Comparison of ENCODE assay signal across 8 cellular contexts in genomic region chr20:8854566-8854965, GRCh38.
DNase-seq lines count a peak whose midpoint lies in the region; ATAC-seq and TF ChIP-seq lines count a peak whose summit lies in the region.

No MANE protein-coding gene starts in this region.

- no TSS peak for BruUV-seq in PC-3 (replicated peaks; lab: Mats Ljungman, UMichigan)

- POLR2A ChIA-PET in PC-3 (lab: Charles Lee; ENCODE audit: unreplicated experiment) (no interaction called here), HEK293T (lab: Yijun Ruan, JAX) (no interaction called here)

- H3K9me3 ChIP-seq in PC-3 (ENCODE audit: low read length) (no peaks in the 10 kb centered on the region), esophagus (ENCODE audit: control insufficient read depth in 2 of 2, insufficient read depth in 1 of 2, low read depth in 1 of 2, low read length in 1 of 2) (no peaks in the 10 kb centered on the region), lower lobe of right lung (no peaks in the 10 kb centered on the region), tibial artery (no peaks in the 10 kb centered on the region)

- TF ChIP-seq CTCF in PC-3 (conservative IDR thresholded peaks at IDR 0.05; ENCODE audit: low read depth, low read length) = no peak
- TF ChIP-seq CTCF in lower lobe of right lung (IDR thresholded peaks at IDR 0.05) = no peak
- no peak for TF ChIP-seq CTCF in tibial artery (IDR thresholded peaks at IDR 0.05)
- no peak for TF ChIP-seq CTCF in CD14-positive monocyte (IDR thresholded peaks at IDR 0.05)

- H3K36me3 Mint-ChIP-seq in CD14-positive monocyte = peaks cover 0 to 2% of the 10 kb centered on the region in 2 donors

- intact Hi-C loops in PC-3 (cut with micrococcal nuclease) (loop anchor here (1.0 to 10.0 kb wide), 3 partner anchors 97 to 440 kb away; no protein-coding TSS in a partner anchor), lower lobe of right lung (cut with DNase I) (no loop called here), tibial artery (cut with DNase I; ENCODE audit: low total_unique reads) (loop anchor here (2.0 to 10.0 kb wide), 3 partner anchors 210 to 538 kb away; partner anchors contain the start of gene PLCB4), CD14-positive monocyte (cut with micrococcal nuclease) (no loop called here)

- no peak overlapping the region for H3K4me3 Mint-ChIP-seq in CD14-positive monocyte

- no peak overlapping the region for H3K9ac ChIP-seq in PC-3 (ENCODE audit: low read length)

- H3K27me3 ChIP-seq in PC-3 (ENCODE audit: low read length) (no peaks in the 10 kb centered on the region), esophagus (ENCODE audit: control insufficient read depth in 1 of 2, insufficient read depth in 2 of 2, low read length in 2 of 2) (no peaks in the 10 kb centered on the region), lower lobe of right lung (ENCODE audit: low read depth) (no peaks in the 10 kb centered on the region), tibial artery (no peaks in the 10 kb centered on the region)

- H3K27me3 Mint-ChIP-seq in CD14-positive monocyte (ENCODE audit: low read depth in 3 of 3) = no peaks in the 10 kb centered on the region

- H3K4me3 ChIP-seq in PC-3 (ENCODE audit: low read length) (no peak overlapping the region), esophagus (ENCODE audit: low read depth in 1 of 2, low read length in 2 of 2) (no peak overlapping the region), lower lobe of right lung (peak overlapping the region; percentile 12), tibial artery (peak overlapping the region; percentile 5 to 24)

- H3K4me1 Mint-ChIP-seq in CD14-positive monocyte = no peaks in the 10 kb centered on the region

- ATAC-seq in PC-3 = no peak
- peak; percentile 66 to 67 for ATAC-seq in lower lobe of right lung
- ATAC-seq in GM18873 (IDR thresholded peaks at IDR 0.05; ENCODE audit: low FRiP score, unreplicated experiment) = no peak
- no peak for ATAC-seq in GM19467 (IDR thresholded peaks at IDR 0.05; ENCODE audit: unreplicated experiment)

- no peak overlapping the region for H3K4me2 ChIP-seq in PC-3 (ENCODE audit: low read length)

- DNase-seq in PC-3 = no peak
- DNase-seq in lower lobe of right lung = peak; percentile 43
- peak; percentile 34 to 67 for DNase-seq in tibial artery
- DNase-seq in CD14-positive monocyte (ENCODE audit: low spot score) = no peak
- DNase-seq in HEK293T (ENCODE audit: extremely low spot score) = no peak

- no peaks in the 10 kb centered on the region for H3K9me2 ChIP-seq in PC-3 (replicated peaks; ENCODE audit: low read length)

- H4K20me1 ChIP-seq in PC-3 (ENCODE audit: low read length) = no peaks in the 10 kb centered on the region

- peak overlapping the region; percentile 43; the same call in 1 of the 2 replicates for H2AFZ ChIP-seq in PC-3 (ENCODE audit: low read length)

- H3K4me1 ChIP-seq in PC-3 (ENCODE audit: insufficient read depth, low read length) (peaks cover 29% of the 10 kb centered on the region), esophagus (ENCODE audit: control insufficient read depth in 2 of 2, insufficient read depth in 2 of 2, low read length in 1 of 2) (no peaks in the 10 kb centered on the region), lower lobe of right lung (peaks cover 18% of the 10 kb centered on the region), tibial artery (peaks cover 0 to 45% (median 14%) of the 10 kb centered on the region in 4 donors)

- CTCF ChIA-PET in PC-3 (lab: Charles Lee) (interaction anchor here (0.9 to 1.6 kb wide), 3 partner anchors 64 to 440 kb away, joined by 4 to 12 read pairs (median 10); no protein-coding TSS in a partner anchor), HEK293T (lab: Yijun Ruan, JAX) (interaction anchor here (0.8 to 2.2 kb wide), 4 partner anchors 14 to 539 kb away, joined by 3 to 6 read pairs (median 4); no protein-coding TSS in a partner anchor)

- H3K27ac ChIP-seq in PC-3 (ENCODE audit: low read length) = no peak overlapping the region
- H3K27ac ChIP-seq in esophagus (ENCODE audit: low read depth in 2 of 2, low read length in 1 of 2) = peak overlapping the region; percentile 41 to 42
- peak overlapping the region; percentile 66 for H3K27ac ChIP-seq in lower lobe of right lung
- H3K27ac ChIP-seq in tibial artery = peak overlapping the region; percentile 52 to 66

- H3K9me3 Mint-ChIP-seq in CD14-positive monocyte = no peaks in the 10 kb centered on the region

- whole genome bisulfite sequencing in esophagus, 2 donors = 52 to 62% methylated on average over 12 of the region's 12 CpGs

- no peaks in the 10 kb centered on the region for H3K79me2 ChIP-seq in PC-3 (ENCODE audit: low read length)

- no peaks in the 10 kb centered on the region for H3F3A ChIP-seq in PC-3 (ENCODE audit: low read length, unreplicated experiment)

- H3K36me3 ChIP-seq in PC-3 (ENCODE audit: low read depth, low read length) = no peaks in the 10 kb centered on the region
- no peaks in the 10 kb centered on the region for H3K36me3 ChIP-seq in esophagus (ENCODE audit: control insufficient read depth in 2 of 2, insufficient read depth in 2 of 2, low read length in 1 of 2)
- no peaks in the 10 kb centered on the region for H3K36me3 ChIP-seq in lower lobe of right lung
- no peaks in the 10 kb centered on the region for H3K36me3 ChIP-seq in tibial artery

- H3K27ac Mint-ChIP-seq in CD14-positive monocyte = no peak overlapping the region

TF ChIP-seq in HEK293T, 16 proteins besides CTCF, POLR2A, EP300 and RAD21:
- TF ChIP-seq ARNT (IDR thresholded peaks at IDR 0.05) (no peak), CTBP1 (IDR thresholded peaks at IDR 0.05; ENCODE audit: borderline replicate concordance) (no peak), L3MBTL2 (conservative IDR thresholded peaks at IDR 0.05) (no peak), FOXM1 (IDR thresholded peaks at IDR 0.05; ENCODE audit: borderline replicate concordance) (no peak), PKNOX1 (IDR thresholded peaks at IDR 0.05) (no peak), LEF1 (IDR thresholded peaks at IDR 0.05; ENCODE audit: borderline replicate concordance) (no peak), SP1 (IDR thresholded peaks at IDR 0.05) (no peak), ELF4 (IDR thresholded peaks at IDR 0.05) (no peak), BHLHE40 (IDR thresholded peaks at IDR 0.05; ENCODE audit: borderline replicate concordance) (no peak), ZNF384 (IDR thresholded peaks at IDR 0.05) (no peak), HDGF (IDR thresholded peaks at IDR 0.05; ENCODE audit: borderline replicate concordance) (no peak), TARDBP (IDR thresholded peaks at IDR 0.05) (no peak), FOXA1 (IDR thresholded peaks at IDR 0.05) (no peak), FOXK2 (IDR thresholded peaks at IDR 0.05) (no peak), NFRKB (IDR thresholded peaks at IDR 0.05) (no peak), SUZ12 (IDR thresholded peaks at IDR 0.05) (no peak)
TF ChIP-seq in HEK293T: peak in this region for 0.

Comparison
In these comparisons a context has a peak if more than half of its experiments do, and no peak if none do; other contexts are left out.
1. ATAC-seq: peak in lower lobe of right lung (2 of 2); none in PC-3 (single experiment), GM18873 (single experiment) and GM19467 (single experiment).
2. DNase-seq: peak in lower lobe of right lung (single experiment) and tibial artery (2 of 2); none in PC-3 (single experiment), CD14-positive monocyte (single experiment) and HEK293T (single experiment).
3. H3K4me3 ChIP-seq: peak in lower lobe of right lung (single experiment) and tibial artery (2 of 2); none in PC-3 (single experiment) and esophagus (0 of 2).
4. intact Hi-C loops: an anchor here in PC-3 (1.0 to 10.0 kb wide) and tibial artery (2.0 to 10.0 kb wide); none called in lower lobe of right lung and CD14-positive monocyte.